1 cellular context compared by ENCODE assay signal in the genomic region with DNA sequence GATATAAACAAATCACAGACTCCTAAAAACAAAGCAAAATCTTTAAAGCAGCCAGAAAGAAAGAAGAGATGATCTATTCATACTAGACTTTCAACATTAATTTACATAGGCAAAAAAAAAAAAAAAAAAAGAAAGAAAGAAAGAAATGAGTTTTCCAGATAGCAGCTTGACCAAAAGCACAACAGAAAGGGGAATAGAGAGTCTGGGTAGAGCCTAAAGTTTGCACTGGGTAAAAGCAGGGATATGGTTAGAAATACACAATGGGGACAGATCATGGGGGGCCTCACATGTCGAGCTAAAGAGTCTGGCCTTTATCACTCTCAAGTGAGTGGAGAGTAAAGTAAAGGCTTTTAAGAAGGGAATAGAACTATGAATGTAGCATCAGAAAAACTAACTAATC.
TF ChIP-seq lines count a peak whose summit lies in the region.

No MANE protein-coding gene starts in this region.

TF ChIP-seq in GM23338, 12 proteins besides CTCF, POLR2A, EP300 and RAD21 (continued from another document):
- TF ChIP-seq, protein P1, sequence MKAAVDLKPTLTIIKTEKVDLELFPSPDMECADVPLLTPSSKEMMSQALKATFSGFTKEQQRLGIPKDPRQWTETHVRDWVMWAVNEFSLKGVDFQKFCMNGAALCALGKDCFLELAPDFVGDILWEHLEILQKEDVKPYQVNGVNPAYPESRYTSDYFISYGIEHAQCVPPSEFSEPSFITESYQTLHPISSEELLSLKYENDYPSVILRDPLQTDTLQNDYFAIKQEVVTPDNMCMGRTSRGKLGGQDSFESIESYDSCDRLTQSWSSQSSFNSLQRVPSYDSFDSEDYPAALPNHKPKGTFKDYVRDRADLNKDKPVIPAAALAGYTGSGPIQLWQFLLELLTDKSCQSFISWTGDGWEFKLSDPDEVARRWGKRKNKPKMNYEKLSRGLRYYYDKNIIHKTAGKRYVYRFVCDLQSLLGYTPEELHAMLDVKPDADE (IDR thresholded peaks at IDR 0.05), result no peak
- TF ChIP-seq STAT1 (IDR thresholded peaks at IDR 0.05; ENCODE audit: unreplicated experiment) (no peak), NANOG (IDR thresholded peaks at IDR 0.05; ENCODE audit: borderline replicate concordance) (no peak), ZNF331 (CRISPR knock-in tag; IDR thresholded peaks at IDR 0.05; ENCODE audit: low read depth) (no peak), JUNB (IDR thresholded peaks at IDR 0.05; ENCODE audit: unreplicated experiment) (no peak), EZH2phosphoT487 (IDR thresholded peaks at IDR 0.05; ENCODE audit: unreplicated experiment) (no peak), POLR2AphosphoS5 (IDR thresholded peaks at IDR 0.05; ENCODE audit: low read depth) (no peak), ZNF114 (CRISPR knock-in tag; IDR thresholded peaks at IDR 0.05) (no peak), REST (IDR thresholded peaks at IDR 0.05; ENCODE audit: unreplicated experiment) (no peak)
- TF ChIP-seq, protein P2, sequence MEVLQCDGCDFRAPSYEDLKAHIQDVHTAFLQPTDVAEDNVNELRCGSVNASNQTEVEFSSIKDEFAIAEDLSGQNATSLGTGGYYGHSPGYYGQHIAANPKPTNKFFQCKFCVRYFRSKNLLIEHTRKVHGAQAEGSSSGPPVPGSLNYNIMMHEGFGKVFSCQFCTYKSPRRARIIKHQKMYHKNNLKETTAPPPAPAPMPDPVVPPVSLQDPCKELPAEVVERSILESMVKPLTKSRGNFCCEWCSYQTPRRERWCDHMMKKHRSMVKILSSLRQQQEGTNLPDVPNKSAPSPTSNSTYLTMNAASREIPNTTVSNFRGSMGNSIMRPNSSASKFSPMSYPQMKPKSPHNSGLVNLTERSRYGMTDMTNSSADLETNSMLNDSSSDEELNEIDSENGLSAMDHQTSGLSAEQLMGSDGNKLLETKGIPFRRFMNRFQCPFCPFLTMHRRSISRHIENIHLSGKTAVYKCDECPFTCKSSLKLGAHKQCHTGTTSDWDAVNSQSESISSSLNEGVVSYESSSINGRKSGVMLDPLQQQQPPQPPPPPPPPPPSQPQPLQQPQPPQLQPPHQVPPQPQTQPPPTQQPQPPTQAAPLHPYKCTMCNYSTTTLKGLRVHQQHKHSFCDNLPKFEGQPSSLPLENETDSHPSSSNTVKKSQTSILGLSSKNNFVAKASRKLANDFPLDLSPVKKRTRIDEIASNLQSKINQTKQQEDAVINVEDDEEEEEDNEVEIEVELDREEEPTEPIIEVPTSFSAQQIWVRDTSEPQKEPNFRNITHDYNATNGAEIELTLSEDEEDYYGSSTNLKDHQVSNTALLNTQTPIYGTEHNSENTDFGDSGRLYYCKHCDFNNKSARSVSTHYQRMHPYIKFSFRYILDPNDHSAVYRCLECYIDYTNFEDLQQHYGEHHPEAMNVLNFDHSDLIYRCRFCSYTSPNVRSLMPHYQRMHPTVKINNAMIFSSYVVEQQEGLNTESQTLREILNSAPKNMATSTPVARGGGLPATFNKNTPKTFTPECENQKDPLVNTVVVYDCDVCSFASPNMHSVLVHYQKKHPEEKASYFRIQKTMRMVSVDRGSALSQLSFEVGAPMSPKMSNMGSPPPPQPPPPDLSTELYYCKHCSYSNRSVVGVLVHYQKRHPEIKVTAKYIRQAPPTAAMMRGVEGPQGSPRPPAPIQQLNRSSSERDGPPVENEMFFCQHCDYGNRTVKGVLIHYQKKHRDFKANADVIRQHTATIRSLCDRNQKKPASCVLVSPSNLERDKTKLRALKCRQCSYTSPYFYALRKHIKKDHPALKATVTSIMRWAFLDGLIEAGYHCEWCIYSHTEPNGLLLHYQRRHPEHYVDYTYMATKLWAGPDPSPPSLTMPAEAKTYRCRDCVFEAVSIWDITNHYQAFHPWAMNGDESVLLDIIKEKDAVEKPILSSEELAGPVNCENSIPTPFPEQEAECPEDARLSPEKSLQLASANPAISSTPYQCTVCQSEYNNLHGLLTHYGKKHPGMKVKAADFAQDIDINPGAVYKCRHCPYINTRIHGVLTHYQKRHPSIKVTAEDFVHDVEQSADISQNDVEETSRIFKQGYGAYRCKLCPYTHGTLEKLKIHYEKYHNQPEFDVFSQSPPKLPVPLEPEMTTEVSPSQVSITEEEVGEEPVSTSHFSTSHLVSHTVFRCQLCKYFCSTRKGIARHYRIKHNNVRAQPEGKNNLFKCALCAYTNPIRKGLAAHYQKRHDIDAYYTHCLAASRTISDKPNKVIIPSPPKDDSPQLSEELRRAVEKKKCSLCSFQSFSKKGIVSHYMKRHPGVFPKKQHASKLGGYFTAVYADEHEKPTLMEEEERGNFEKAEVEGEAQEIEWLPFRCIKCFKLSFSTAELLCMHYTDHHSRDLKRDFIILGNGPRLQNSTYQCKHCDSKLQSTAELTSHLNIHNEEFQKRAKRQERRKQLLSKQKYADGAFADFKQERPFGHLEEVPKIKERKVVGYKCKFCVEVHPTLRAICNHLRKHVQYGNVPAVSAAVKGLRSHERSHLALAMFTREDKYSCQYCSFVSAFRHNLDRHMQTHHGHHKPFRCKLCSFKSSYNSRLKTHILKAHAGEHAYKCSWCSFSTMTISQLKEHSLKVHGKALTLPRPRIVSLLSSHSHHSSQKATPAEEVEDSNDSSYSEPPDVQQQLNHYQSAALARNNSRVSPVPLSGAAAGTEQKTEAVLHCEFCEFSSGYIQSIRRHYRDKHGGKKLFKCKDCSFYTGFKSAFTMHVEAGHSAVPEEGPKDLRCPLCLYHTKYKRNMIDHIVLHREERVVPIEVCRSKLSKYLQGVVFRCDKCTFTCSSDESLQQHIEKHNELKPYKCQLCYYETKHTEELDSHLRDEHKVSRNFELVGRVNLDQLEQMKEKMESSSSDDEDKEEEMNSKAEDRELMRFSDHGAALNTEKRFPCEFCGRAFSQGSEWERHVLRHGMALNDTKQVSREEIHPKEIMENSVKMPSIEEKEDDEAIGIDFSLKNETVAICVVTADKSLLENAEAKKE (CRISPR knock-in tag; IDR thresholded peaks at IDR 0.05), result no peak
TF ChIP-seq in GM23338: peak in this region for 0.
